ENCODE assay signal across 2 cellular contexts in genomic region chr1:226172589-226172988, GRCh38.
TF ChIP-seq lines count a peak whose summit lies in the region.

No MANE protein-coding gene starts in this region.

TF ChIP-seq in GM23338, 12 proteins besides CTCF, POLR2A, EP300 and RAD21:
- TF ChIP-seq, protein P1, sequence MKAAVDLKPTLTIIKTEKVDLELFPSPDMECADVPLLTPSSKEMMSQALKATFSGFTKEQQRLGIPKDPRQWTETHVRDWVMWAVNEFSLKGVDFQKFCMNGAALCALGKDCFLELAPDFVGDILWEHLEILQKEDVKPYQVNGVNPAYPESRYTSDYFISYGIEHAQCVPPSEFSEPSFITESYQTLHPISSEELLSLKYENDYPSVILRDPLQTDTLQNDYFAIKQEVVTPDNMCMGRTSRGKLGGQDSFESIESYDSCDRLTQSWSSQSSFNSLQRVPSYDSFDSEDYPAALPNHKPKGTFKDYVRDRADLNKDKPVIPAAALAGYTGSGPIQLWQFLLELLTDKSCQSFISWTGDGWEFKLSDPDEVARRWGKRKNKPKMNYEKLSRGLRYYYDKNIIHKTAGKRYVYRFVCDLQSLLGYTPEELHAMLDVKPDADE (IDR thresholded peaks at IDR 0.05): no peak

TF ChIP-seq in HCT116, 20 proteins besides CTCF, POLR2A, EP300 and RAD21:
- TF ChIP-seq, protein P2, sequence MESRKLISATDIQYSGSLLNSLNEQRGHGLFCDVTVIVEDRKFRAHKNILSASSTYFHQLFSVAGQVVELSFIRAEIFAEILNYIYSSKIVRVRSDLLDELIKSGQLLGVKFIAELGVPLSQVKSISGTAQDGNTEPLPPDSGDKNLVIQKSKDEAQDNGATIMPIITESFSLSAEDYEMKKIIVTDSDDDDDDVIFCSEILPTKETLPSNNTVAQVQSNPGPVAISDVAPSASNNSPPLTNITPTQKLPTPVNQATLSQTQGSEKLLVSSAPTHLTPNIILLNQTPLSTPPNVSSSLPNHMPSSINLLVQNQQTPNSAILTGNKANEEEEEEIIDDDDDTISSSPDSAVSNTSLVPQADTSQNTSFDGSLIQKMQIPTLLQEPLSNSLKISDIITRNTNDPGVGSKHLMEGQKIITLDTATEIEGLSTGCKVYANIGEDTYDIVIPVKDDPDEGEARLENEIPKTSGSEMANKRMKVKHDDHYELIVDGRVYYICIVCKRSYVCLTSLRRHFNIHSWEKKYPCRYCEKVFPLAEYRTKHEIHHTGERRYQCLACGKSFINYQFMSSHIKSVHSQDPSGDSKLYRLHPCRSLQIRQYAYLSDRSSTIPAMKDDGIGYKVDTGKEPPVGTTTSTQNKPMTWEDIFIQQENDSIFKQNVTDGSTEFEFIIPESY (IDR thresholded peaks at IDR 0.05; ENCODE audit: extremely low read depth, insufficient replicate concordance, low read length): no peak
- TF ChIP-seq FOSL1 (IDR thresholded peaks at IDR 0.05; ENCODE audit: low read depth) (no peak), MAX (IDR thresholded peaks at IDR 0.05) (no peak), CBX3 (IDR thresholded peaks at IDR 0.05; ENCODE audit: low read depth) (no peak), YY1 (IDR thresholded peaks at IDR 0.05; ENCODE audit: extremely low read depth, insufficient replicate concordance, low read depth, low read length) (no peak), SP1 (IDR thresholded peaks at IDR 0.05; ENCODE audit: low read depth) (no peak)
